Comparison of ENCODE assay signal across 10 cellular contexts in genomic region chr15:90420488-90420850, GRCh38. TPM values are rescaled to one million over a fixed set of nuclear protein-coding genes. Genes with fewer than 3 reads are reported as not detected.
DNase-seq lines count a peak whose midpoint lies in the region; ATAC-seq and TF ChIP-seq lines count a peak whose summit lies in the region.
"Had no signal": no experiment of that assay in that cellular context is flagged by ENCODE, and none has a peak within 500 bp of the region (broad histone marks: within the 10 kb centered on the region; RNA-seq: fewer than 3 reads in every experiment).

No MANE protein-coding gene starts in this region.

- peaks cover 4% of the 10 kb centered on the region for H4K20me1 ChIP-seq in hepatocyte (ENCODE audit: insufficient read depth, poor library complexity, severe bottlenecking)

- ATAC-seq in stimulated activated naive B cell treated with anti-CD40 and anti-IgM and Interleukin-4, amounts not matched to agents 10 μg/mL and 1 μg/mL and 100 μg/mL, for 72 hours (replicated peaks): no peak
- no peak for ATAC-seq in GM21619 (IDR thresholded peaks at IDR 0.05; ENCODE audit: unreplicated experiment)

- H3K4me3 ChIP-seq in HUES48 (ENCODE audit: low read depth, low read length): no peak overlapping the region
- H3K4me3 ChIP-seq in hepatocyte: no peak overlapping the region

- peaks cover 60% of the 10 kb centered on the region for H3K4me1 Mint-ChIP-seq in activated naive CD8-positive, alpha-beta T cell treated with anti-CD3 and anti-CD28 coated beads for 36 hours
- peaks cover 34 to 76% of the 10 kb centered on the region in 2 donors for H3K4me1 Mint-ChIP-seq in stimulated activated naive B cell treated with anti-CD40 and anti-IgM and Interleukin-4, amounts not matched to agents 10 μg/mL and 1 μg/mL and 100 μg/mL, for 72 hours

- no peaks in the 10 kb centered on the region for H3K27me3 Mint-ChIP-seq in activated naive CD8-positive, alpha-beta T cell treated with anti-CD3 and anti-CD28 coated beads for 36 hours
- no peaks in the 10 kb centered on the region for H3K27me3 Mint-ChIP-seq in stimulated activated naive B cell treated with anti-CD40 and anti-IgM and Interleukin-4, amounts not matched to agents 10 μg/mL and 1 μg/mL and 100 μg/mL, for 72 hours

- peak overlapping the region; percentile 92 for H3K27ac Mint-ChIP-seq in activated naive CD8-positive, alpha-beta T cell treated with anti-CD3 and anti-CD28 coated beads for 36 hours
- H3K27ac Mint-ChIP-seq in stimulated activated naive B cell treated with anti-CD40 and anti-IgM and Interleukin-4, amounts not matched to agents 10 μg/mL and 1 μg/mL and 100 μg/mL, for 72 hours: peak overlapping the region; percentile 6

- H3K9me3 Mint-ChIP-seq in activated naive CD8-positive, alpha-beta T cell treated with anti-CD3 and anti-CD28 coated beads for 36 hours: peaks cover 4% of the 10 kb centered on the region
- peaks cover 0 to 6% of the 10 kb centered on the region in 2 donors for H3K9me3 Mint-ChIP-seq in stimulated activated naive B cell treated with anti-CD40 and anti-IgM and Interleukin-4, amounts not matched to agents 10 μg/mL and 1 μg/mL and 100 μg/mL, for 72 hours

- H3K9me3 ChIP-seq in HUES48 (ENCODE audit: control insufficient read depth, insufficient read depth, low read length) (no peaks in the 10 kb centered on the region), hepatocyte (ENCODE audit: low read depth) (no peaks in the 10 kb centered on the region)

- H3K27ac ChIP-seq in HUES48 (ENCODE audit: low read depth, low read length) (peak overlapping the region; percentile 47), hepatocyte (peak overlapping the region; percentile 79)

- TF ChIP-seq CTCF in hepatocyte (IDR thresholded peaks at IDR 0.05; ENCODE audit: poor library complexity): no peak

- peak overlapping the region; percentile 28 for H3K4me2 ChIP-seq in hepatocyte

- no peaks in the 10 kb centered on the region for H3K27me3 ChIP-seq in HUES48 (ENCODE audit: control insufficient read depth, insufficient read depth, low read length)
- H3K27me3 ChIP-seq in hepatocyte: no peaks in the 10 kb centered on the region

- 95% methylated on average over 1 of the region's 1 CpG for WGBS in hepatocyte (ENCODE audit: low lambda C conversion rate, missing lambda C conversion rate)

- H3K4me1 ChIP-seq in HUES48 (ENCODE audit: control insufficient read depth, insufficient read depth, low read length) (peaks cover 24% of the 10 kb centered on the region), hepatocyte (ENCODE audit: insufficient read depth) (peaks cover 40% of the 10 kb centered on the region)

- peaks cover 94% of the 10 kb centered on the region for H3K79me2 ChIP-seq in hepatocyte

- H3K9ac ChIP-seq in HUES48 (ENCODE audit: low read depth, low read length): no peak overlapping the region

- H3K36me3 Mint-ChIP-seq in activated naive CD8-positive, alpha-beta T cell treated with anti-CD3 and anti-CD28 coated beads for 36 hours: peaks cover 29% of the 10 kb centered on the region
- peaks cover 15 to 23% of the 10 kb centered on the region in 2 donors for H3K36me3 Mint-ChIP-seq in stimulated activated naive B cell treated with anti-CD40 and anti-IgM and Interleukin-4, amounts not matched to agents 10 μg/mL and 1 μg/mL and 100 μg/mL, for 72 hours

- no peaks in the 10 kb centered on the region for H3K9me2 ChIP-seq in hepatocyte (replicated peaks; ENCODE audit: insufficient read depth)

- H3K4me3 Mint-ChIP-seq in activated naive CD8-positive, alpha-beta T cell treated with anti-CD3 and anti-CD28 coated beads for 36 hours: peak overlapping the region; percentile 54
- H3K4me3 Mint-ChIP-seq in stimulated activated naive B cell treated with anti-CD40 and anti-IgM and Interleukin-4, amounts not matched to agents 10 μg/mL and 1 μg/mL and 100 μg/mL, for 72 hours: no peak overlapping the region

- no peak for DNase-seq in activated naive CD8-positive, alpha-beta T cell treated with anti-CD3 and anti-CD28 coated beads for 36 hours
- DNase-seq in hepatocyte (ENCODE audit: low spot score) (no peak), dedifferentiated amniotic fluid mesenchymal stem cell (ENCODE audit: extremely low spot score) (no peak), NCI-H1105 treated with DMSO at 0.1 percent for 48 hours (lab: John Stamatoyannopoulos, UW) (no peak), OCI-M1 (lab: John Stamatoyannopoulos, UW) (no peak)
- no peak for DNase-seq in stimulated activated naive B cell treated with anti-CD40 and anti-IgM and Interleukin-4, amounts not matched to agents 10 μg/mL and 1 μg/mL and 100 μg/mL, for 72 hours
- DNase-seq: NCI-H2029 treated with DMSO at 0.1 percent for 48 hours, SHP77 had no signal

- H2AFZ ChIP-seq in hepatocyte: no peak overlapping the region

- H3K36me3 ChIP-seq in HUES48 (ENCODE audit: control insufficient read depth, insufficient read depth, low read length) (no peaks in the 10 kb centered on the region), hepatocyte (replicated peaks; ENCODE audit: insufficient read depth, low read depth) (no peaks in the 10 kb centered on the region)

RNA-seq across cellular contexts. Expression of gene IQGAP1, which starts 32.4 kb away (rescaled TPM):
- 100 to 1,000 TPM; 129 to 133 TPM for total RNA-seq in activated naive CD8-positive, alpha-beta T cell treated with anti-CD3 and anti-CD28 coated beads for 36 hours
- 102 and 125 TPM in 2 replicates for total RNA-seq in hepatocyte
- polyA plus RNA-seq in hepatocyte: 60.4 and 65.8 TPM in 2 replicates
